Comparison of ENCODE assay signal across 12 cellular contexts in the genomic region with DNA sequence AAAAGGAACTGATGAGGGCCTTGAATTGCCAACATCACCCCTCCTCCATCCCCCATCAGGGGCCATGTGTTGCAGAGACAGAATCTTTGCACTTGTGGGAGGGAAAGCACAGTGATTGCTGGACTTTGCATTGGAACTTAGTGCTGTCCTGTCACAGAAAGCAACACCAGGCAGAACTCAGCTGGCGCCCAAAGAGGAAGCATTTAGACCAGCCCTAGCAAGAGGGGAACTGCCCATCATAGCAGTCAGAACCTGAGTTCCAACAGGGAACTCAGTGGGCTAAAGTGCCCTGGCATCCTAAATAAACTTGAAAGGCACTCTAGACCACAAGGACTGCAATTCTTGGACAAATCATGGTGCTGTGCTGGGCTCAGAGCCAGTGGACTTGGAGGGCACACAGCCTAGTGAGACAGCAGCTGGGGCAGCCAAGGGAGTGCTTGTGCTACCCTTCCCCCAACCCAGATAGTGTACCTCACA.
DNase-seq lines count a peak whose midpoint lies in the region; ATAC-seq and TF ChIP-seq lines count a peak whose summit lies in the region.
"Had no signal": no experiment of that assay in that cellular context is flagged by ENCODE, and none has a peak within 500 bp of the region (broad histone marks: within the 10 kb centered on the region; RNA-seq: fewer than 3 reads in every experiment).

No MANE protein-coding gene starts in this region.

- H3K27ac Mint-ChIP-seq in activated CD8-positive, alpha-beta T cell treated with anti-CD3 and anti-CD28 coated beads for 36 hours = no peak overlapping the region

- no peaks in the 10 kb centered on the region for H3K4me1 Mint-ChIP-seq in activated CD8-positive, alpha-beta T cell treated with anti-CD3 and anti-CD28 coated beads for 36 hours (ENCODE audit: low read depth)
- H3K4me1 Mint-ChIP-seq: CD4-positive, CD25-positive, alpha-beta regulatory T cell had no signal

- no peaks in the 10 kb centered on the region for H3K36me3 ChIP-seq in adrenal gland (replicated peaks in 1 of 2)

- H3K27me3 Mint-ChIP-seq in activated CD8-positive, alpha-beta T cell treated with anti-CD3 and anti-CD28 coated beads for 36 hours = no peaks in the 10 kb centered on the region
- H3K27me3 Mint-ChIP-seq: CD4-positive, CD25-positive, alpha-beta regulatory T cell had no signal

- no peaks in the 10 kb centered on the region for H3K36me3 Mint-ChIP-seq in activated CD8-positive, alpha-beta T cell treated with anti-CD3 and anti-CD28 coated beads for 36 hours (ENCODE audit: low read depth)
- H3K36me3 Mint-ChIP-seq: CD4-positive, CD25-positive, alpha-beta regulatory T cell had no signal

- WGBS in adrenal gland, 4 donors = 33 to 84% (median 66%) methylated on average over 1 of the region's 1 CpG

- intact Hi-C loops in adrenal gland (cut with DNase I) = no loop called here
- intact Hi-C loops in left cardiac atrium (cut with DNase I) = no loop called here
- intact Hi-C loops in activated CD8-positive, alpha-beta T cell treated with anti-CD3 and anti-CD28 coated beads for 36 hours (cut with micrococcal nuclease) = no loop called here

- H3K4me3 Mint-ChIP-seq in activated CD8-positive, alpha-beta T cell treated with anti-CD3 and anti-CD28 coated beads for 36 hours = no peak overlapping the region
- H3K4me3 Mint-ChIP-seq: CD4-positive, CD25-positive, alpha-beta regulatory T cell had no signal

- H3K4me3 ChIP-seq in adrenal gland = no peak overlapping the region
- no peak overlapping the region for H3K4me3 ChIP-seq in retinal pigment epithelial cell (ENCODE audit: low read length)

- POLR2A ChIA-PET in activated CD8-positive, alpha-beta T cell treated with anti-CD3 and anti-CD28 coated beads for 36 hours (lab: Charles Lee) = interaction anchor here (0.6 kb wide), 1 partner anchor 43 kb away, joined by 3 read pairs; no protein-coding TSS in a partner anchor

- no peak for TF ChIP-seq CTCF in adrenal gland (IDR thresholded peaks at IDR 0.05)
- TF ChIP-seq CTCF in retinal pigment epithelial cell (conservative IDR thresholded peaks at IDR 0.05; ENCODE audit: low read depth, low read length) = no peak
- TF ChIP-seq CTCF in activated CD8-positive, alpha-beta T cell treated with anti-CD3 and anti-CD28 coated beads for 36 hours (IDR thresholded peaks at IDR 0.05) = no peak

- DNase-seq in H4 (ENCODE audit: low spot score) (peak; percentile 39), adrenal gland (peak in 4 of 7 donors; percentile 10 to 34 (median 22)), left cardiac atrium (peak; percentile 51), retinal pigment epithelial cell (ENCODE audit: low read depth) (peak; percentile 19), NCI-H510A (lab: John Stamatoyannopoulos, UW) (no peak)
- no peak for DNase-seq in activated CD8-positive, alpha-beta T cell treated with anti-CD3 and anti-CD28 coated beads for 36 hours
- DNase-seq: CD4-positive, CD25-positive, alpha-beta regulatory T cell; NCI-H1048; stimulated activated naive CD8-positive, alpha-beta T cell treated with anti-CD3 and anti-CD28 coated beads, Interleukin-15, Interleukin-2, amounts not matched to agents 100 U/mL and 50 U/mL, for 24 hours; T1000 had no signal

- no peaks in the 10 kb centered on the region for H3K27me3 ChIP-seq in adrenal gland

- peaks cover 10% of the 10 kb centered on the region for H3K9me3 Mint-ChIP-seq in activated CD8-positive, alpha-beta T cell treated with anti-CD3 and anti-CD28 coated beads for 36 hours

- CTCF ChIA-PET in activated CD8-positive, alpha-beta T cell treated with anti-CD3 and anti-CD28 coated beads for 36 hours (lab: Charles Lee) = no interaction called here

- H3K27ac ChIP-seq in adrenal gland = no peak overlapping the region

- H3K4me1 ChIP-seq in adrenal gland (replicated peaks in 1 of 2) = no peaks in the 10 kb centered on the region

- ATAC-seq in left cardiac atrium (peak; percentile 88 to 91), GM19324 (IDR thresholded peaks at IDR 0.05; ENCODE audit: low FRiP score, unreplicated experiment) (no peak), GM19463 (IDR thresholded peaks at IDR 0.05; ENCODE audit: unreplicated experiment) (no peak)
- no peak for ATAC-seq in activated CD8-positive, alpha-beta T cell treated with anti-CD3 and anti-CD28 coated beads for 36 hours
- ATAC-seq: stimulated activated naive CD8-positive, alpha-beta T cell treated with anti-CD3 and anti-CD28 coated beads, Interleukin-15, Interleukin-2, amounts not matched to agents 100 U/mL and 50 U/mL, for 24 hours had no signal

- no peak for TF ChIP-seq POLR2A in adrenal gland (IDR thresholded peaks at IDR 0.05)

- no peaks in the 10 kb centered on the region for H3K9me3 ChIP-seq in adrenal gland (replicated peaks in 1 of 3)

Comparison
In these comparisons a context has a peak if more than half of its experiments do, and no peak if none do; other contexts are left out.
1. DNase-seq: peak in H4 (single experiment), adrenal gland (4 of 7), left cardiac atrium (single experiment) and retinal pigment epithelial cell (single experiment); none in NCI-H510A (single experiment) and activated CD8-positive, alpha-beta T cell treated with anti-CD3 and anti-CD28 coated beads for 36 hours (single experiment).
2. ATAC-seq: peak in left cardiac atrium (2 of 2); none in GM19324 (single experiment), GM19463 (single experiment) and activated CD8-positive, alpha-beta T cell treated with anti-CD3 and anti-CD28 coated beads for 36 hours (single experiment).